8 cellular contexts compared by ENCODE assay signal in the genomic region with DNA sequence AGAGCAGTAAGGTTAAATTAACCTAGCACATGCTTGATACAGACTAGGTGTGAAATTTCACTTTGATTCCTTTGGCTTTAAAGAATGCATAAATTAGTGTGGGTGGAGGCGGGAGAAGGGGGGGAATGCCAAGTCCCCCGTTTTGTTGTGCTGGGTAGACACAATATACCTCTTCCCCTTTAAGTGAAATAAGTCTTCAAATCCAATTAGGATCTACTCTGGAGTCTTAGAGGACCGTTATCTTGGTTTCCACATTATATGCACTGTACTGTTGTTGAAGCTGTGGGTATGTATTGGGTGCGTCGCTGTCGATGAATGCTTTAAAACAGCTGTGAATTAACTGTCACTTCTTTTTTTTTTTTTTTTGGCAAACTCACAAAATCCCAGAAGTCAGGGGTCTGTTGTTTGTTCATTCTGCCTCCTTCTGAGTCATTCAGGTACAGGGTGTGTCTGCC. TPM values are rescaled to one million over a fixed set of nuclear protein-coding genes. Genes with fewer than 3 reads are reported as not detected.
DNase-seq lines count a peak whose midpoint lies in the region; TF ChIP-seq lines count a peak whose summit lies in the region.

No MANE protein-coding gene starts in this region.

- no peaks in the 10 kb centered on the region for H3K27me3 ChIP-seq in kidney epithelial cell (ENCODE audit: control insufficient read depth, insufficient read depth, low read length)
- peaks cover 48% of the 10 kb centered on the region for H3K27me3 ChIP-seq in transverse colon

- H3K4me3 ChIP-seq in kidney epithelial cell (ENCODE audit: low read depth, low read length) (peak overlapping the region; percentile 74), transverse colon (peak overlapping the region in 2 of 4 donors; percentile 41 to 69)

- peak overlapping the region; percentile 55 to 74 (median 66) for H3K27ac ChIP-seq in transverse colon

- in situ Hi-C loops in transverse colon (cut with MboI; ENCODE audit: low pct_ligation_motif_present in 1 of 4, low pct_unique_long_range_greater_than_20kb in 1 of 4, low sequenced_read_pairs in 3 of 4) = no loop called here

- H3K4me1 Mint-ChIP-seq in activated naive CD4-positive, alpha-beta T cell treated with anti-CD3 and anti-CD28 coated beads, Interleukin-2, amount 50 U/mL, for 24 hours = peaks cover 62% of the 10 kb centered on the region

- TF ChIP-seq CTCF in kidney epithelial cell (IDR thresholded peaks at IDR 0.05; ENCODE audit: insufficient read depth, low read length, poor library complexity, severe bottlenecking) = no peak
- no peak for TF ChIP-seq CTCF in transverse colon (IDR thresholded peaks at IDR 0.05)

- peak overlapping the region; percentile 96 for H3K4me3 Mint-ChIP-seq in activated naive CD4-positive, alpha-beta T cell treated with anti-CD3 and anti-CD28 coated beads, Interleukin-2, amount 50 U/mL, for 24 hours

- TF ChIP-seq EP300 in transverse colon (IDR thresholded peaks at IDR 0.05; ENCODE audit: low read depth) = no peak

- peaks cover 6 to 31% (median 25%) of the 10 kb centered on the region in 4 donors for H3K4me1 ChIP-seq in transverse colon

- TF ChIP-seq POLR2A in transverse colon (IDR thresholded peaks at IDR 0.05) = no peak

- peak overlapping the region; percentile 99 for H3K27ac Mint-ChIP-seq in activated naive CD4-positive, alpha-beta T cell treated with anti-CD3 and anti-CD28 coated beads, Interleukin-2, amount 50 U/mL, for 24 hours

- intact Hi-C loops in transverse colon (cut with DNase I; ENCODE audit: low total_unique reads) = loop anchor here (5.0 kb wide), 1 partner anchor 313 kb away; no protein-coding TSS in a partner anchor

- DNase-seq in activated naive CD4-positive, alpha-beta T cell treated with Interleukin-2 at 50 U/mL for 16 hours = peak; percentile 36
- no peak for DNase-seq in activated naive CD4-positive, alpha-beta T cell (lab: John Stamatoyannopoulos, UW)
- DNase-seq in kidney epithelial cell (ENCODE audit: low read depth) = no peak
- no peak for DNase-seq in transverse colon
- DNase-seq in NCI-H1105 treated with DMSO at 0.1 percent for 48 hours (lab: John Stamatoyannopoulos, UW) = no peak
- no peak for DNase-seq in OCI-M2 (lab: John Stamatoyannopoulos, UW; ENCODE audit: unreplicated experiment)
- DNase-seq in NCI-H774 (lab: John Stamatoyannopoulos, UW) = no peak

- H3K36me3 ChIP-seq in kidney epithelial cell (ENCODE audit: control insufficient read depth, insufficient read depth, low read length) (no peaks in the 10 kb centered on the region), transverse colon (no peaks in the 10 kb centered on the region)

- 10 to 17% methylated on average over 4 to 6 of the region's 6 CpGs for WGBS in transverse colon (ENCODE audit: low coverage in 1 of 2), 2 donors

- H3K36me3 Mint-ChIP-seq in activated naive CD4-positive, alpha-beta T cell treated with anti-CD3 and anti-CD28 coated beads, Interleukin-2, amount 50 U/mL, for 24 hours = peaks cover 28% of the 10 kb centered on the region

- no peaks in the 10 kb centered on the region for H3K27me3 Mint-ChIP-seq in activated naive CD4-positive, alpha-beta T cell treated with anti-CD3 and anti-CD28 coated beads, Interleukin-2, amount 50 U/mL, for 24 hours

- H3K9me3 ChIP-seq in transverse colon = no peaks in the 10 kb centered on the region

- peaks cover 4% of the 10 kb centered on the region for H3K9me3 Mint-ChIP-seq in activated naive CD4-positive, alpha-beta T cell treated with anti-CD3 and anti-CD28 coated beads, Interleukin-2, amount 50 U/mL, for 24 hours

RNA-seq across cellular contexts. Expression of gene S1PR1, which starts 1.6 kb away (rescaled TPM):
- total RNA-seq in kidney epithelial cell (0.48 and 2.7 TPM in 2 replicates), transverse colon (10 to 100 TPM in 2 of 4 donors, 1 to 10 TPM in 2; 5.6 to 58.1 (median 10.4) TPM)
